Comparison of ENCODE assay signal across 31 cellular contexts in genomic region chr15:37582852-37583251, GRCh38.
"Had no signal": no experiment of that assay in that cellular context is flagged by ENCODE, and none has a peak within 500 bp of the region (broad histone marks: within the 10 kb centered on the region; RNA-seq: fewer than 3 reads in every experiment).

No MANE protein-coding gene starts in this region.

- H3K4me1 Mint-ChIP-seq: activated CD4-positive, alpha-beta memory T cell treated with anti-CD3 and anti-CD28 coated beads, Interleukin-2, amount 10 ng/mL, durations not matched to agents 7 days and 5 days; activated CD4-positive, alpha-beta T cell treated with anti-CD3 and anti-CD28 coated beads for 36 hours; activated CD4-positive, alpha-beta T cell treated with anti-CD3 and anti-CD28 coated beads, Interleukin-2, amount 10 ng/mL, durations not matched to agents 24 days and 14 days; activated naive CD4-positive, alpha-beta T cell treated with anti-CD3 and anti-CD28 coated beads, Interleukin-2, amount 10 ng/mL, durations not matched to agents 7 days and 5 days; activated naive CD8-positive, alpha-beta T cell treated with anti-CD3 and anti-CD28 coated beads, Interleukin-2, amount 10 ng/mL, durations not matched to agents 7 days and 5 days had no signal

- H3K27ac ChIP-seq: ascending aorta, breast epithelium, cardiac muscle cell, coronary artery, dorsolateral prefrontal cortex, esophagus muscularis mucosa, foreskin keratinocyte, gastrocnemius medialis had no signal

- H3K9me3 Mint-ChIP-seq: activated T-cell treated with anti-CD3 and anti-CD28 coated beads, Interleukin-2, amount 50 U/mL, for 24 hours had no signal

- H3K27me3 Mint-ChIP-seq: activated CD4-positive, alpha-beta memory T cell treated with anti-CD3 and anti-CD28 coated beads, Interleukin-2, amount 10 ng/mL, durations not matched to agents 7 days and 5 days; activated CD4-positive, alpha-beta T cell treated with anti-CD3 and anti-CD28 coated beads for 36 hours; activated CD4-positive, alpha-beta T cell treated with anti-CD3 and anti-CD28 coated beads, Interleukin-2, amount 10 ng/mL, durations not matched to agents 24 days and 14 days; activated naive CD4-positive, alpha-beta T cell treated with anti-CD3 and anti-CD28 coated beads, Interleukin-2, amount 10 ng/mL, durations not matched to agents 7 days and 5 days; activated naive CD8-positive, alpha-beta T cell treated with anti-CD3 and anti-CD28 coated beads, Interleukin-2, amount 10 ng/mL, durations not matched to agents 7 days and 5 days; activated T-cell treated with anti-CD3 and anti-CD28 coated beads, Interleukin-2, amount 50 U/mL, for 24 hours; brain; dendritic cell treated with granulocyte-macrophage colony-stimulating factor and Interleukin-4, amounts not matched to agents 40 ng/mL and 50 ng/mL, for 4 days had no signal

- H3K4me3 Mint-ChIP-seq: activated CD4-positive, alpha-beta memory T cell treated with anti-CD3 and anti-CD28 coated beads, Interleukin-2, amount 10 ng/mL, durations not matched to agents 7 days and 5 days; activated CD4-positive, alpha-beta T cell treated with anti-CD3 and anti-CD28 coated beads for 36 hours; activated CD4-positive, alpha-beta T cell treated with anti-CD3 and anti-CD28 coated beads, Interleukin-2, amount 10 ng/mL, durations not matched to agents 24 days and 14 days; activated naive CD4-positive, alpha-beta T cell treated with anti-CD3 and anti-CD28 coated beads, Interleukin-2, amount 10 ng/mL, durations not matched to agents 7 days and 5 days; activated naive CD8-positive, alpha-beta T cell treated with anti-CD3 and anti-CD28 coated beads, Interleukin-2, amount 10 ng/mL, durations not matched to agents 7 days and 5 days; activated T-cell treated with anti-CD3 and anti-CD28 coated beads, Interleukin-2, amount 50 U/mL, for 24 hours; activated T-cell treated with anti-CD3 and anti-CD28 coated beads, Interleukin-2, amount 50 U/mL, for 72 hours; brain; dendritic cell treated with granulocyte-macrophage colony-stimulating factor and Interleukin-4, amounts not matched to agents 40 ng/mL and 50 ng/mL, for 4 days; endodermal cell had no signal

- H3K4me3 ChIP-seq: ascending aorta, breast epithelium, cardiac muscle cell, coronary artery, dorsolateral prefrontal cortex, esophagus muscularis mucosa, gastrocnemius medialis had no signal

- H3K9me3 ChIP-seq: gastrocnemius medialis had no signal

- H3K36me3 Mint-ChIP-seq: activated naive CD4-positive, alpha-beta T cell treated with anti-CD3 and anti-CD28 coated beads, Interleukin-2, amount 10 ng/mL, durations not matched to agents 7 days and 5 days; activated naive CD4-positive, alpha-beta T cell treated with anti-CD3 and anti-CD28 coated beads, Interleukin-2, amount 50 U/mL, for 72 hours; activated naive CD8-positive, alpha-beta T cell treated with anti-CD3 and anti-CD28 coated beads, Interleukin-2, amount 10 ng/mL, durations not matched to agents 7 days and 5 days; brain had no signal

- DNase-seq: activated CD4-positive, alpha-beta memory T cell treated with anti-CD3 and anti-CD28 coated beads, Interleukin-2, amount 10 ng/mL, durations not matched to agents 7 days and 5 days; activated CD4-positive, alpha-beta T cell treated with anti-CD3 and anti-CD28 coated beads for 36 hours; activated CD4-positive, alpha-beta T cell treated with anti-CD3 and anti-CD28 coated beads, Interleukin-2, amount 10 ng/mL, durations not matched to agents 24 days and 14 days; activated CD4-positive, CD25-positive, alpha-beta regulatory T cell; activated CD4-positive, CD25-positive, alpha-beta regulatory T cell treated with anti-CD3 and anti-CD28 coated beads, Interleukin-2, amount 50 U/mL, for 72 hours; activated CD8-positive, alpha-beta memory T cell treated with anti-CD3 and anti-CD28 coated beads, Interleukin-2, amount 50 U/mL, for 48 hours; activated gamma-delta T cell; activated naive CD4-positive, alpha-beta T cell; activated naive CD4-positive, alpha-beta T cell treated with anti-CD3 and anti-CD28 coated beads, Interleukin-2, amount 10 ng/mL, durations not matched to agents 7 days and 5 days; activated naive CD8-positive, alpha-beta T cell treated with anti-CD3 and anti-CD28 coated beads, Interleukin-2, amount 10 ng/mL, durations not matched to agents 7 days and 5 days; activated T-cell treated with anti-CD3 and anti-CD28 coated beads for 4 hours; activated T-cell treated with anti-CD3 and anti-CD28 coated beads, Interleukin-2, amount 50 U/mL, for 24 hours; activated T-cell treated with anti-CD3 and anti-CD28 coated beads, Interleukin-2, amount 50 U/mL, for 72 hours; central memory CD4-positive, alpha-beta T cell; cerebellar nuclear complex; dorsolateral prefrontal cortex; effector memory CD4-positive, alpha-beta T cell; endodermal cell; erythroblast; foreskin keratinocyte; gastrocnemius medialis; glutamatergic neuron; T-helper 2 cell had no signal

- H3K27ac Mint-ChIP-seq: activated CD4-positive, alpha-beta memory T cell treated with anti-CD3 and anti-CD28 coated beads, Interleukin-2, amount 10 ng/mL, durations not matched to agents 7 days and 5 days; activated CD4-positive, alpha-beta T cell treated with anti-CD3 and anti-CD28 coated beads for 36 hours; activated CD4-positive, alpha-beta T cell treated with anti-CD3 and anti-CD28 coated beads, Interleukin-2, amount 10 ng/mL, durations not matched to agents 24 days and 14 days; activated naive CD4-positive, alpha-beta T cell treated with anti-CD3 and anti-CD28 coated beads, Interleukin-2, amount 10 ng/mL, durations not matched to agents 7 days and 5 days; activated naive CD4-positive, alpha-beta T cell treated with anti-CD3 and anti-CD28 coated beads, Interleukin-2, amount 50 U/mL, for 72 hours; activated naive CD8-positive, alpha-beta T cell treated with anti-CD3 and anti-CD28 coated beads, Interleukin-2, amount 10 ng/mL, durations not matched to agents 7 days and 5 days; activated T-cell treated with anti-CD3 and anti-CD28 coated beads, Interleukin-2, amount 50 U/mL, for 24 hours; activated T-cell treated with anti-CD3 and anti-CD28 coated beads, Interleukin-2, amount 50 U/mL, for 72 hours; brain; dendritic cell treated with granulocyte-macrophage colony-stimulating factor and Interleukin-4, amounts not matched to agents 40 ng/mL and 50 ng/mL, for 4 days; endodermal cell had no signal

- H3K4me1 ChIP-seq: ascending aorta, breast epithelium, foreskin keratinocyte, gastrocnemius medialis had no signal

- H3K36me3 ChIP-seq: ascending aorta, breast epithelium, cardiac muscle cell, esophagus muscularis mucosa, gastrocnemius medialis had no signal

- ATAC-seq: activated CD4-positive, alpha-beta T cell treated with anti-CD3 and anti-CD28 coated beads for 36 hours; activated naive CD4-positive, alpha-beta T cell treated with anti-CD3 and anti-CD28 coated beads, Interleukin-2, amount 50 U/mL, for 72 hours; activated T-cell treated with anti-CD3 and anti-CD28 coated beads, Interleukin-2, amount 50 U/mL, for 72 hours; foreskin keratinocyte; gastrocnemius medialis had no signal

- H3K27me3 ChIP-seq: ascending aorta, breast epithelium, cardiac muscle cell, esophagus muscularis mucosa, foreskin keratinocyte, gastrocnemius medialis had no signal
